In genomic region chr13:44374348-44374712, GRCh38 we compare ENCODE assay signal across 1 cellular context.
TF ChIP-seq lines count a peak whose summit lies in the region.

No MANE protein-coding gene starts in this region.

TF ChIP-seq in endothelial cell of umbilical vein, 7 proteins besides CTCF, POLR2A, EP300 and RAD21 (continued from another document):
- TF ChIP-seq POLR2AphosphoS5 (IDR thresholded peaks at IDR 0.05; ENCODE audit: insufficient read depth, low read depth, low read length): no peak
TF ChIP-seq in endothelial cell of umbilical vein: peak in this region for 0.
